ENCODE assay signal across 12 cellular contexts in the genomic region with DNA sequence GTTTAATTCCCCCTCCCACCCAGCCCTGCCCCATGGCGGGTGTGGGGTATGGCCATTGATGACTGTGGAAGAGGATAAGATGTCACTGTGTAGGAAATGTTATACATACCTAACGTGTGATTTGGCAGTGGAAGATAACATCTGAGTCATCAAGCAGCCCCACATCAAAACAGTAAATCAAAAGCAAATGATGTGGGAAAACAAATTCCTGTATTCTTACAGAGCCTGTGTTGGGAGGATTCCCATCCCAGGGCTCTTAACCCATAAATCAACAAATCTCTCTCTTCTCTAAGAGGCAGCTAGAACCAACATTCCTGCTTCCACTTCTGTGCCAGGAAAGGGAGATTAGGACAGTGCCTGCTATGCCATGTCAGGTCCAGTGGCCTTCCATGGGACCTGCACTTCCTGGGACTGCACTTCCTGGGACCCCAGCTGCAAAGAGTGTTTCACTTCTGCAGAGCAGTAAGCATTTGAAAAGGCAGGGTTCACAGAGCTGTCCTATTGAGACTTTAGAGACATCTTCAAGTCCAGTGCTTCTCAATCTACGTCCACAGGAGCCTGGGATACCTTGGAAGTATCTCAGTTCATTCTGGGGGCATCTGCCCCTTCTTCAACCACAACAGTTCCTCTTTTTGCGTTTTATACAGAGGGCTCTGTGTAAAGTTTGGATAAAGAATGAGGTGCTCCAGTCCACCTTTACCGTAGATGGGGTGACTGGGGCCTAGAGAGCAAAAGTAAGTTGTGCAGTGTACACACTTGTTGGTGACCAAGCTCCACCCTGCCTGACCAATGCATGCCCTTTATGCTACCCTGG. TPM values are rescaled to one million over a fixed set of nuclear protein-coding genes. Genes with fewer than 3 reads are reported as not detected.
A peak's percentile ranks its signal among the peaks of the same experiment; 100 is the strongest.
DNase-seq lines count a peak whose midpoint lies in the region; ATAC-seq, FAIRE-seq and TF ChIP-seq lines count a peak whose summit lies in the region.
"Had no signal": no experiment of that assay in that cellular context is flagged by ENCODE, and none has a peak within 500 bp of the region (broad histone marks: within the 10 kb centered on the region; RNA-seq: fewer than 3 reads in every experiment).

No MANE protein-coding gene starts in this region.

- 46 to 54% (median 52%) methylated on average over 5 of the region's 5 CpGs for WGBS in psoas muscle, 3 donors

- intact Hi-C loops in psoas muscle (cut with DNase I): no loop called here

- TF ChIP-seq CTCF in psoas muscle (IDR thresholded peaks at IDR 0.05): no peak
- no peak for TF ChIP-seq CTCF in progenitor cell of endocrine pancreas (IDR thresholded peaks at IDR 0.05; ENCODE audit: unreplicated experiment)
- no peak for TF ChIP-seq CTCF in coronary artery (IDR thresholded peaks at IDR 0.05)

- DNase-seq in ELF-1 (ENCODE audit: low read depth, low spot score) (peak; percentile 46), RCC 7860 (ENCODE audit: low spot score) (peak; percentile 93), psoas muscle (no peak), progenitor cell of endocrine pancreas (ENCODE audit: low spot score, unreplicated experiment) (no peak), coronary artery (ENCODE audit: low spot score) (no peak)
- DNase-seq: NCI-H1436; stimulated activated CD8-positive, alpha-beta memory T cell treated with anti-CD3 and anti-CD28 coated beads, Interleukin-4, amount 100 ng/mL, for 48 hours had no signal

- H3K27me3 ChIP-seq in psoas muscle (ENCODE audit: insufficient read depth in 3 of 3, low read length in 2 of 3): no peaks in the 10 kb centered on the region

- H3K4me1 Mint-ChIP-seq in progenitor cell of endocrine pancreas (ENCODE audit: low read depth): peaks cover 23% of the 10 kb centered on the region

- H3K27me3 Mint-ChIP-seq in progenitor cell of endocrine pancreas: peaks cover 62% of the 10 kb centered on the region
- H3K27me3 Mint-ChIP-seq: central memory CD8-positive, alpha-beta T cell had no signal

- H3K9me3 ChIP-seq in psoas muscle: no peaks in the 10 kb centered on the region

- no peak overlapping the region for H3K4me3 Mint-ChIP-seq in progenitor cell of endocrine pancreas (ENCODE audit: low read depth)
- H3K4me3 Mint-ChIP-seq: central memory CD8-positive, alpha-beta T cell had no signal

- H3K36me3 Mint-ChIP-seq in progenitor cell of endocrine pancreas (ENCODE audit: insufficient read depth): peaks cover 3% of the 10 kb centered on the region

- FAIRE-seq in RCC 7860 (lab: Jason Lieb, UNC): peak; percentile 69
- FAIRE-seq: TTC549 had no signal

- ATAC-seq in esophagus mucosa (peak; percentile 37), psoas muscle (peak; percentile 85 to 90 (median 89)), HG03354 (IDR thresholded peaks at IDR 0.05; ENCODE audit: poor library complexity, severe bottlenecking, unreplicated experiment) (no peak), HG03342 (IDR thresholded peaks at IDR 0.05; ENCODE audit: unreplicated experiment) (no peak)

- H3K4me1 ChIP-seq in psoas muscle: peaks cover 23% of the 10 kb centered on the region

- no peaks in the 10 kb centered on the region for H3K36me3 ChIP-seq in psoas muscle (ENCODE audit: insufficient read depth in 1 of 2, low read depth in 1 of 2)

- no peak overlapping the region for H3K4me3 ChIP-seq in psoas muscle
- no peak overlapping the region for H3K4me3 ChIP-seq in coronary artery

- H3K27ac ChIP-seq in psoas muscle (no peak overlapping the region), coronary artery (no peak overlapping the region)

- no peaks in the 10 kb centered on the region for H3K9me3 Mint-ChIP-seq in progenitor cell of endocrine pancreas (ENCODE audit: low read depth)
- H3K9me3 Mint-ChIP-seq: central memory CD8-positive, alpha-beta T cell had no signal

- H3K27ac Mint-ChIP-seq in progenitor cell of endocrine pancreas: no peak overlapping the region

RNA-seq across cellular contexts. Expression of a gene that starts 45.8 kb away (rescaled TPM):
- 9.2 TPM for total RNA-seq in esophagus mucosa
- total RNA-seq in psoas muscle: 1 to 10 TPM; 3.0 to 6.0 (median 4.0) TPM
- 1 to 10 TPM; 1.2 to 1.9 (median 1.5) TPM for polyA plus RNA-seq in psoas muscle
- total RNA-seq in progenitor cell of endocrine pancreas: 18.2 and 18.3 TPM in 2 replicates

Comparison
In these comparisons a context has a peak if more than half of its experiments do, and no peak if none do; other contexts are left out.
1. DNase-seq: peak in ELF-1 (single experiment) and RCC 7860 (single experiment); none in psoas muscle (0 of 2), progenitor cell of endocrine pancreas (single experiment) and coronary artery (single experiment).
2. ATAC-seq: peak in esophagus mucosa (single experiment) and psoas muscle (4 of 4); none in HG03354 (single experiment) and HG03342 (single experiment).